8 cellular contexts compared by ENCODE assay signal in the genomic region with DNA sequence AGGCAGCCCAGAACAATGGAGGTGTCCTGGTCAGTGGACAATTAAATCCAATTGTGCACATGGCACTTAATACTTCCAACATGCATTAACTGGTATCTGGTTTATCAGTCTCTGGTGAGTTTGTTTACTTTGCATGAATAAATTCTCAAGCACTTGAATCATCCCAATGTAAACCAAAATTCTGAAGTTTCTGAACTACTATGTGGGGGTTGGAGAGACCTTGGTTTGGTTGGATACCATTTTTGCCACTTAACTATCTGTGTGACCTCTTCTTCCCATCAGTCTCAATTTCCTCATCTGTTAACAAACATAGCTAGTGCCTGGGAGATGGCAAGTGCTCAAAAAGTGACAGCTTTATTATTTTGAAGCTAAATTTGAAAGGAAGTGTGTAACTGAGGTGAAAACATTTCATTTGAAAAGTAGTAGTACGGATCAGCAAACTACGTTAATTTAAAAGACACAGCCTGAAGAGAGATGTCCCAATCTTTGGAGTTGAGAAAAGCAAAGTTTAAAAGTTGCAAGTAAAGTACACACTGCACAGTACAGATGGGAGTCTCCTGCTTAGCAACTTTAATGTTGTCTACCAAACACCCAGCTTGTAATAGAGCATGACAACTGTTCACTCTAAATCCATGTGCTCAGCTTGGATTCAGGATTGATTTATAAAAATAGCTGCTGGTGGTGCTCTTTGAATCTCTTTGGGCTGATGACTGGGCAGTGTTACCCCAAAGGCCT.
DNase-seq lines count a peak whose midpoint lies in the region; ATAC-seq and TF ChIP-seq lines count a peak whose summit lies in the region.

No MANE protein-coding gene starts in this region.

- no peak for TF ChIP-seq POLR2A in right lobe of liver (IDR thresholded peaks at IDR 0.05)

- no peaks in the 10 kb centered on the region for H3K36me3 ChIP-seq in right lobe of liver
- H3K36me3 ChIP-seq in upper lobe of right lung, result no peaks in the 10 kb centered on the region

- CTCF ChIA-PET in AG04449 (lab: Yijun Ruan, JAX), result interaction anchor here (0.7 to 1.2 kb wide), 2 partner anchors 8 to 14 kb away, joined by 3 to 4 read pairs; no protein-coding TSS in a partner anchor

- in situ Hi-C loops in astrocyte of the spinal cord (cut with HindIII; ENCODE audit: low sequenced_read_pairs), result no loop called here

- intact Hi-C loops in right lobe of liver (cut with DNase I) (no loop called here), upper lobe of right lung (cut with DNase I) (no loop called here)

- H3K4me3 ChIP-seq in AG04449 (ENCODE audit: low read depth, low read length), result peak overlapping the region; percentile 93
- peak overlapping the region; percentile 89 for H3K4me3 ChIP-seq in astrocyte of the spinal cord (ENCODE audit: low read depth, low read length)
- H3K4me3 ChIP-seq in right lobe of liver, result peak overlapping the region; percentile 13 to 93 (median 72)
- H3K4me3 ChIP-seq in upper lobe of right lung, result peak overlapping the region; percentile 90

- H3K27me3 ChIP-seq in right lobe of liver, result no peaks in the 10 kb centered on the region
- H3K27me3 ChIP-seq in upper lobe of right lung, result no peaks in the 10 kb centered on the region

- WGBS in right lobe of liver (ENCODE audit: insufficient coverage, low coverage, low lambda C conversion rate, missing lambda C conversion rate), result 15% methylated on average over 2 of the region's 2 CpGs

- ATAC-seq in right lobe of liver (peak; percentile 1 to 50 (median 10)), upper lobe of right lung (no peak), GM21717 (IDR thresholded peaks at IDR 0.05; ENCODE audit: unreplicated experiment) (no peak), GM21381 (IDR thresholded peaks at IDR 0.05; ENCODE audit: unreplicated experiment) (no peak), HG03108 (IDR thresholded peaks at IDR 0.05; ENCODE audit: unreplicated experiment) (no peak)

- POLR2A ChIA-PET in AG04449 (lab: Yijun Ruan, JAX), result interaction anchor here (0.7 to 1.4 kb wide), 3 partner anchors 23 to 97 kb away, joined by 3 to 4 read pairs (median 3); no protein-coding TSS in a partner anchor

- H3K27ac ChIP-seq in right lobe of liver (peak overlapping the region; percentile 56 to 76 (median 62)), upper lobe of right lung (peak overlapping the region; percentile 72)

- DNase-seq in AG04449 (ENCODE audit: low read depth, low spot score) (peak; percentile 56), HT-29 (ENCODE audit: low spot score) (peak; percentile 19), astrocyte of the spinal cord (ENCODE audit: low read depth, low spot score) (peak; percentile 62), right lobe of liver (no peak), upper lobe of right lung (no peak)

- TF ChIP-seq CTCF in AG04449 (IDR thresholded peaks at IDR 0.05; ENCODE audit: insufficient read depth, low read length, missing control alignments), result no peak
- no peak for TF ChIP-seq CTCF in astrocyte of the spinal cord (IDR thresholded peaks at IDR 0.05; ENCODE audit: low read depth, low read length)
- no peak for TF ChIP-seq CTCF in right lobe of liver (IDR thresholded peaks at IDR 0.05)
- TF ChIP-seq CTCF in upper lobe of right lung (IDR thresholded peaks at IDR 0.05), result no peak

- H3K4me1 ChIP-seq in right lobe of liver (peaks cover 0 to 44% (median 17%) of the 10 kb centered on the region in 4 donors), upper lobe of right lung (peaks cover 33% of the 10 kb centered on the region)

- no peaks in the 10 kb centered on the region for H3K9me3 ChIP-seq in right lobe of liver
- no peaks in the 10 kb centered on the region for H3K9me3 ChIP-seq in upper lobe of right lung

Comparison
In these comparisons a context has a peak if more than half of its experiments do, and no peak if none do; other contexts are left out.
1. DNase-seq: peak in AG04449 (single experiment), HT-29 (single experiment) and astrocyte of the spinal cord (single experiment); none in right lobe of liver (0 of 3) and upper lobe of right lung (single experiment).
2. ATAC-seq: peak in right lobe of liver (4 of 4); none in upper lobe of right lung (single experiment), GM21717 (single experiment), GM21381 (single experiment) and HG03108 (single experiment).
3. Peak in every context shown above with its lines, with median percentiles within 50 percentile points of each other: H3K4me3 ChIP-seq.